ENCODE assay signal across 1 cellular context in the genomic region with DNA sequence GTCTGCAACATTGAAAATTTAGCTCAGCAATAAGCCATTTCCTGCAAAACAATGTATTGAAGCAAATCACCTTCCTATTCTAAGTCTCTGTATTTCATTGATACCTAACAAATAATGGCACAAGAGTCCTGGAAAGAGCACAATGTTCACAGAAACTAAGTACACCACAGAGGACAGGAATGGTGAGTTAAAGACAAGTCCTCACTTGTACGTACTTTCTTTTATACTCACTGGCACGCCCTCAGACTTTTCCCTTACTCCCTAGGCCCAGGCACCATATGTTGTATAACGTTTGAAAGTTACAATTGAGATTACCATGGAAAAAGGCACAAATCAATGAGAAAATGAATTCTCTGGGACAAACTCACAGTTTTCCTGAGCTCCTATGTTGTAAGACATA.
TF ChIP-seq lines count a peak whose summit lies in the region.

No MANE protein-coding gene starts in this region.

TF ChIP-seq in H1, 55 proteins besides CTCF, POLR2A, EP300 and RAD21:
- no peak for TF ChIP-seq POLR2AphosphoS5 (IDR thresholded peaks at IDR 0.05; ENCODE audit: low read depth, low read length)
- no peak for TF ChIP-seq TEAD4 (IDR thresholded peaks at IDR 0.05; ENCODE audit: low read depth, low read length)
- no peak for TF ChIP-seq HDAC2 (IDR thresholded peaks at IDR 0.05; ENCODE audit: borderline replicate concordance in 1 of 2, low read depth in 2 of 2, low read length in 2 of 2)
- no peak for TF ChIP-seq ASH2L (IDR thresholded peaks at IDR 0.05; ENCODE audit: low read length)
- TF ChIP-seq POU5F1 (IDR thresholded peaks at IDR 0.05; ENCODE audit: low read depth, low read length): no peak
- no peak for TF ChIP-seq SP1 (IDR thresholded peaks at IDR 0.05; ENCODE audit: low read depth, low read length)
- TF ChIP-seq MAX (IDR thresholded peaks at IDR 0.05): no peak
- TF ChIP-seq GABPA (IDR thresholded peaks at IDR 0.05; ENCODE audit: borderline replicate concordance, insufficient read depth, low read length): no peak
- no peak for TF ChIP-seq RBBP5 (IDR thresholded peaks at IDR 0.05; ENCODE audit: borderline replicate concordance, low read depth, low read length)
- TF ChIP-seq, protein P1, sequence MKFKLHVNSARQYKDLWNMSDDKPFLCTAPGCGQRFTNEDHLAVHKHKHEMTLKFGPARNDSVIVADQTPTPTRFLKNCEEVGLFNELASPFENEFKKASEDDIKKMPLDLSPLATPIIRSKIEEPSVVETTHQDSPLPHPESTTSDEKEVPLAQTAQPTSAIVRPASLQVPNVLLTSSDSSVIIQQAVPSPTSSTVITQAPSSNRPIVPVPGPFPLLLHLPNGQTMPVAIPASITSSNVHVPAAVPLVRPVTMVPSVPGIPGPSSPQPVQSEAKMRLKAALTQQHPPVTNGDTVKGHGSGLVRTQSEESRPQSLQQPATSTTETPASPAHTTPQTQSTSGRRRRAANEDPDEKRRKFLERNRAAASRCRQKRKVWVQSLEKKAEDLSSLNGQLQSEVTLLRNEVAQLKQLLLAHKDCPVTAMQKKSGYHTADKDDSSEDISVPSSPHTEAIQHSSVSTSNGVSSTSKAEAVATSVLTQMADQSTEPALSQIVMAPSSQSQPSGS (IDR thresholded peaks at IDR 0.05; ENCODE audit: low read length): no peak
- no peak for TF ChIP-seq CREB1 (IDR thresholded peaks at IDR 0.05)
